28 cellular contexts compared by ENCODE assay signal in the genomic region with DNA sequence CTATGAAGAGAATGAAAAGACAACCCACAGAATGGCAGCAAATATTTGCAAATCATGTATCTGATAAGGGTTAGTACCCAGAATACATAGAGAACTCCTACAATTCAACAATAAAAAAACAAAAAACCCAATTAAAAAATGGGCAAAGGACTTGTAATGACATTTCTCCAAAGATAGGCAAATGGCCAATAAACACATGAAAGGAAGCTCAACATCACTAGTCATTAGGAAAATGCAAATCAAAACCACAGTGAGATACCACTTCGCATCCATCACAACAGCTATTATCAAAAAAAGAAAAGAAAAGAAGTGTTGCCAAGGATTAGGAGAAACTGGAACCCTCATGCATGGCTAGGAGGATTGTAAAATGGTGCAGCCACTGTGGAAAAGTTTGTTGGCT.
"Had no signal": no experiment of that assay in that cellular context is flagged by ENCODE, and none has a peak within 500 bp of the region (broad histone marks: within the 10 kb centered on the region; RNA-seq: fewer than 3 reads in every experiment).

No MANE protein-coding gene starts in this region.

- H3K27ac ChIP-seq: esophagus muscularis mucosa, foreskin keratinocyte, heart right ventricle, lower lobe of right lung, right atrium auricular region, thyroid gland, upper lobe of left lung, vagina had no signal

- H3K4me1 ChIP-seq: foreskin keratinocyte, heart right ventricle, lower lobe of right lung, right atrium auricular region, thyroid gland, upper lobe of left lung, vagina had no signal

- ATAC-seq: foreskin keratinocyte; heart right ventricle; left lobe of liver; lower lobe of right lung; mucosa of descending colon; natural killer cell treated with Interleukin-12 subunit alpha and Interleukin-12 subunit beta and Interleukin-15 and Interleukin-18, amount 100 ng/mL, for 72 hours; stimulated activated naive CD8-positive, alpha-beta T cell treated with anti-CD3 and anti-CD28 coated beads, Interleukin-15, amount 100 ng/mL, for 72 hours had no signal

- H3K27me3 ChIP-seq: ascending aorta, esophagus muscularis mucosa, foreskin keratinocyte, heart right ventricle, right atrium auricular region, thyroid gland, upper lobe of left lung, vagina had no signal

- H3K27ac Mint-ChIP-seq: activated naive CD8-positive, alpha-beta T cell treated with anti-CD3 and anti-CD28 coated beads, Interleukin-2, amount 10 ng/mL, durations not matched to agents 7 days and 5 days; endodermal cell; natural killer cell treated with Interleukin-12 subunit alpha and Interleukin-12 subunit beta and Interleukin-15 and Interleukin-18, amount 100 ng/mL, for 72 hours; T-helper 1 cell treated with Interleukin-12 subunit alpha and Interleukin-12 subunit beta and Interleukin-4 antibody, amounts not matched to agents 30 μg/mL and 1 μg/mL, for 36 hours had no signal

- H3K9me3 Mint-ChIP-seq: activated naive CD8-positive, alpha-beta T cell treated with anti-CD3 and anti-CD28 coated beads, Interleukin-2, amount 10 ng/mL, durations not matched to agents 7 days and 5 days; endodermal cell; natural killer cell treated with Interleukin-12 subunit alpha and Interleukin-12 subunit beta and Interleukin-15 and Interleukin-18, amount 100 ng/mL, for 72 hours; stimulated activated naive CD8-positive, alpha-beta T cell treated with anti-CD3 and anti-CD28 coated beads, Interleukin-15, amount 100 ng/mL, for 72 hours; T-helper 1 cell treated with Interleukin-12 subunit alpha and Interleukin-12 subunit beta and Interleukin-4 antibody, amounts not matched to agents 30 μg/mL and 1 μg/mL, for 36 hours had no signal

- H3K4me1 Mint-ChIP-seq: endodermal cell; stimulated activated naive CD8-positive, alpha-beta T cell treated with anti-CD3 and anti-CD28 coated beads, Interleukin-15, amount 100 ng/mL, for 72 hours had no signal

- H3K27me3 Mint-ChIP-seq: activated naive CD8-positive, alpha-beta T cell treated with anti-CD3 and anti-CD28 coated beads, Interleukin-2, amount 10 ng/mL, durations not matched to agents 7 days and 5 days; natural killer cell treated with Interleukin-12 subunit alpha and Interleukin-12 subunit beta and Interleukin-15 and Interleukin-18, amount 100 ng/mL, for 72 hours; stimulated activated naive CD8-positive, alpha-beta T cell treated with anti-CD3 and anti-CD28 coated beads, Interleukin-15, amount 100 ng/mL, for 72 hours had no signal

- H3K4me3 ChIP-seq: ascending aorta, esophagus muscularis mucosa, heart right ventricle, lower lobe of right lung, mucosa of descending colon, right atrium auricular region, thyroid gland, upper lobe of left lung, vagina had no signal

- DNase-seq: activated CD4-positive, alpha-beta T cell treated with anti-CD3 and anti-CD28 coated beads for 1 hour; activated CD4-positive, alpha-beta T cell treated with anti-CD3 and anti-CD28 coated beads, Interleukin-2, amount 50 U/mL, for 1 hour; activated CD8-positive, alpha-beta memory T cell treated with anti-CD3 and anti-CD28 coated beads, Interleukin-2, amount 50 U/mL, for 48 hours; activated effector memory CD4-positive, alpha-beta T cell treated with Interleukin-2 at 50 U/mL for 16 hours; activated naive CD4-positive, alpha-beta T cell treated with Interleukin-2 at 50 U/mL for 16 hours; activated naive CD8-positive, alpha-beta T cell treated with anti-CD3 and anti-CD28 coated beads, Interleukin-2, amount 10 ng/mL, durations not matched to agents 7 days and 5 days; caudate nucleus; cortex of kidney; endodermal cell; foreskin keratinocyte; heart right ventricle; kidney glomerular epithelial cell; lower lobe of right lung; mesendoderm; mucosa of descending colon; stimulated activated CD4-positive, alpha-beta T cell treated with anti-CD3 and anti-CD28 coated beads, Interleukin-15, amount 100 ng/mL, for 24 hours; stimulated activated CD4-positive, alpha-beta T cell treated with anti-CD3 and anti-CD28 coated beads, Interleukin-2, amount 100 ng/mL, for 24 hours; stimulated activated naive CD8-positive, alpha-beta T cell treated with anti-CD3 and anti-CD28 coated beads, Interleukin-15, amount 100 ng/mL, for 72 hours; T1000; thyroid gland; upper lobe of left lung had no signal

- H3K4me3 Mint-ChIP-seq: activated naive CD8-positive, alpha-beta T cell treated with anti-CD3 and anti-CD28 coated beads, Interleukin-2, amount 10 ng/mL, durations not matched to agents 7 days and 5 days; endodermal cell; natural killer cell treated with Interleukin-12 subunit alpha and Interleukin-12 subunit beta and Interleukin-15 and Interleukin-18, amount 100 ng/mL, for 72 hours; stimulated activated naive CD8-positive, alpha-beta T cell treated with anti-CD3 and anti-CD28 coated beads, Interleukin-15, amount 100 ng/mL, for 72 hours; T-helper 1 cell treated with Interleukin-12 subunit alpha and Interleukin-12 subunit beta and Interleukin-4 antibody, amounts not matched to agents 30 μg/mL and 1 μg/mL, for 36 hours had no signal

- H3K9me3 ChIP-seq: ascending aorta, esophagus muscularis mucosa, heart right ventricle, lower lobe of right lung, mucosa of descending colon, right atrium auricular region, thyroid gland, upper lobe of left lung, vagina had no signal
